Comparison of ENCODE assay signal across 21 cellular contexts in the genomic region with DNA sequence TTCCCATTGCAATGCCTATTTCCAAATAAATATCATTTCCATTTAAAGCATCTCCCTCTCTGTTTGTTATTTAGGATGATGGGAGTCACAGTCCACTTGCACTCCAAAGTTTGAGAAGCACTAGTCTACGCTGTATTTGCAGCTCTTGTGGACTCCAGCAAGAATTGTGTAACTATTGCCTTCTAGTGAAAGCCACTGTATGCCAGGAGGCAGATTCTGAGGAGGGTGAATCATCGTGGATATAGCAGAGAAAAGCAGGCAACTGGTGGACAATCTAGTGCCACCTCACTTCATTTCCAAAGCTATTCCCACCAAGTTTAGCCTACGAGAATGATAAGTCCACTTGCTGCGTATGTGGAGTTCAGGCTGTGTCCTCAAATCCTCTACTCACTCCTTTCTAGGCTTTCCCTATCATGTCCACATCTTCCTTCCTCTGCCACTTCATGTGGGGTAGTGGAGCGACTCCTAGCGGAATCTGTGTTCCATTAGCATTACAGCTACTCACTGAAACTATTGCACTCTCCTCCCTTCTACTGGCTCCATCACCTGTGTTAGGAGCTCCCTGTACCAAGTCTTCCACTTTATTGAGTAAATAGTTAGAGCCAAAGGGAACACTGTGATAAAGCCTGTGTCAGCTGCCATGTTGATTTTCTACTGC.
DNase-seq lines count a peak whose midpoint lies in the region; ATAC-seq, FAIRE-seq and TF ChIP-seq lines count a peak whose summit lies in the region.
"Had no signal": no experiment of that assay in that cellular context is flagged by ENCODE, and none has a peak within 500 bp of the region (broad histone marks: within the 10 kb centered on the region; RNA-seq: fewer than 3 reads in every experiment).

No MANE protein-coding gene starts in this region.

- no peak for ATAC-seq in naive thymus-derived CD4-positive, alpha-beta T cell
- ATAC-seq in activated CD8-positive, alpha-beta memory T cell treated with anti-CD3 and anti-CD28 coated beads, Interleukin-2, amount 10 ng/mL, durations not matched to agents 7 days and 5 days = no peak
- ATAC-seq: HCT116 had no signal

- no peaks in the 10 kb centered on the region for H3K9me3 ChIP-seq in naive thymus-derived CD4-positive, alpha-beta T cell (ENCODE audit: control insufficient read depth in 2 of 3, low read length in 3 of 3)
- H3K9me3 ChIP-seq: esophagus squamous epithelium, stomach had no signal

- peaks cover 0 to 24% (median 0%) of the 10 kb centered on the region in 11 donors for H3K9me3 Mint-ChIP-seq in naive thymus-derived CD4-positive, alpha-beta T cell
- H3K9me3 Mint-ChIP-seq in activated CD8-positive, alpha-beta memory T cell treated with anti-CD3 and anti-CD28 coated beads, Interleukin-2, amount 10 ng/mL, durations not matched to agents 7 days and 5 days (ENCODE audit: low read depth) = peaks cover 4% of the 10 kb centered on the region

- peaks cover 0 to 1% (median 0%) of the 10 kb centered on the region in 7 donors for H3K4me1 Mint-ChIP-seq in naive thymus-derived CD4-positive, alpha-beta T cell
- no peaks in the 10 kb centered on the region for H3K4me1 Mint-ChIP-seq in activated CD8-positive, alpha-beta memory T cell treated with anti-CD3 and anti-CD28 coated beads, Interleukin-2, amount 10 ng/mL, durations not matched to agents 7 days and 5 days
- H3K4me1 Mint-ChIP-seq: CD4-positive, CD25-positive, alpha-beta regulatory T cell; mesothelial cell of epicardium had no signal

- H3K27ac ChIP-seq in naive thymus-derived CD4-positive, alpha-beta T cell (ENCODE audit: low read depth, low read length) = no peak overlapping the region
- H3K27ac ChIP-seq: esophagus squamous epithelium, RWPE1, skin epidermis, stomach had no signal

- no peaks in the 10 kb centered on the region for H3K36me3 ChIP-seq in naive thymus-derived CD4-positive, alpha-beta T cell (ENCODE audit: control insufficient read depth in 2 of 3, insufficient read depth in 3 of 3, low read length in 3 of 3)
- H3K36me3 ChIP-seq: esophagus squamous epithelium, stomach had no signal

- intact Hi-C loops in naive thymus-derived CD4-positive, alpha-beta T cell (cut with micrococcal nuclease) = no loop called here

- POLR2A ChIA-PET in naive thymus-derived CD4-positive, alpha-beta T cell (lab: Charles Lee) = no interaction called here

- H3K4me3 Mint-ChIP-seq in naive thymus-derived CD4-positive, alpha-beta T cell = no peak overlapping the region
- H3K4me3 Mint-ChIP-seq in activated CD8-positive, alpha-beta memory T cell treated with anti-CD3 and anti-CD28 coated beads, Interleukin-2, amount 10 ng/mL, durations not matched to agents 7 days and 5 days = no peak overlapping the region
- H3K4me3 Mint-ChIP-seq: CD4-positive, CD25-positive, alpha-beta regulatory T cell; mesothelial cell of epicardium had no signal

- DNase-seq in LHCN-M2 (ENCODE audit: low read depth) = peak; percentile 46
- peak; percentile 17 for DNase-seq in cerebellar cortex (ENCODE audit: low spot score)
- peak; percentile 63 for DNase-seq in islet precursor cell
- no peak for DNase-seq in NCI-H524 (lab: John Stamatoyannopoulos, UW)
- DNase-seq in HTR-8/SVneo (ENCODE audit: insufficient read length, low spot score) = no peak
- DNase-seq in naive thymus-derived CD4-positive, alpha-beta T cell = no peak
- no peak for DNase-seq in activated CD8-positive, alpha-beta memory T cell treated with anti-CD3 and anti-CD28 coated beads, Interleukin-2, amount 10 ng/mL, durations not matched to agents 7 days and 5 days
- DNase-seq: activated CD4-positive, alpha-beta T cell treated with anti-CD3 and anti-CD28 coated beads, Interleukin-2, amount 50 U/mL, for 4 hours; amygdala; CD4-positive, CD25-positive, alpha-beta regulatory T cell; cortex of kidney; esophagus squamous epithelium; NCI-H1436; NCI-H510A treated with DMSO at 0.1 percent for 48 hours; stomach; T-helper 2 cell had no signal

- H3K4me1 ChIP-seq in naive thymus-derived CD4-positive, alpha-beta T cell (ENCODE audit: control insufficient read depth in 2 of 2, insufficient read depth in 2 of 2, low read length in 2 of 2) = no peaks in the 10 kb centered on the region
- H3K4me1 ChIP-seq: esophagus squamous epithelium, stomach had no signal

- FAIRE-seq in HTR-8/SVneo (lab: Jason Lieb, UNC) = no peak

- H3K27me3 ChIP-seq in naive thymus-derived CD4-positive, alpha-beta T cell (ENCODE audit: control insufficient read depth in 2 of 2, insufficient read depth in 2 of 2, low read length in 2 of 2) = no peaks in the 10 kb centered on the region
- H3K27me3 ChIP-seq: esophagus squamous epithelium, stomach had no signal

- no peak overlapping the region for H3K27ac Mint-ChIP-seq in naive thymus-derived CD4-positive, alpha-beta T cell
- no peak overlapping the region for H3K27ac Mint-ChIP-seq in activated CD8-positive, alpha-beta memory T cell treated with anti-CD3 and anti-CD28 coated beads, Interleukin-2, amount 10 ng/mL, durations not matched to agents 7 days and 5 days
- H3K27ac Mint-ChIP-seq: CD4-positive, CD25-positive, alpha-beta regulatory T cell; mesothelial cell of epicardium had no signal

- H3K4me3 ChIP-seq in GM12875 (ENCODE audit: low read depth, low read length) = no peak overlapping the region
- H3K4me3 ChIP-seq in naive thymus-derived CD4-positive, alpha-beta T cell (ENCODE audit: low read length) = no peak overlapping the region
- H3K4me3 ChIP-seq: esophagus squamous epithelium, skin epidermis, stomach had no signal

- no peaks in the 10 kb centered on the region for H3K27me3 Mint-ChIP-seq in naive thymus-derived CD4-positive, alpha-beta T cell
- no peaks in the 10 kb centered on the region for H3K27me3 Mint-ChIP-seq in activated CD8-positive, alpha-beta memory T cell treated with anti-CD3 and anti-CD28 coated beads, Interleukin-2, amount 10 ng/mL, durations not matched to agents 7 days and 5 days
- H3K27me3 Mint-ChIP-seq: CD4-positive, CD25-positive, alpha-beta regulatory T cell had no signal

- no peaks in the 10 kb centered on the region for H3K36me3 Mint-ChIP-seq in naive thymus-derived CD4-positive, alpha-beta T cell
- H3K36me3 Mint-ChIP-seq in activated CD8-positive, alpha-beta memory T cell treated with anti-CD3 and anti-CD28 coated beads, Interleukin-2, amount 10 ng/mL, durations not matched to agents 7 days and 5 days = no peaks in the 10 kb centered on the region
- H3K36me3 Mint-ChIP-seq: CD4-positive, CD25-positive, alpha-beta regulatory T cell; mesothelial cell of epicardium had no signal

- peak; percentile 43; the same call in 1 of the 2 replicates for TF ChIP-seq CTCF in GM12875 (IDR thresholded peaks at IDR 0.05; ENCODE audit: borderline replicate concordance, insufficient read depth, low read depth, low read length)

- CTCF ChIA-PET in naive thymus-derived CD4-positive, alpha-beta T cell (lab: Charles Lee) = no interaction called here
- CTCF ChIA-PET in activated CD8-positive, alpha-beta memory T cell treated with anti-CD3 and anti-CD28 coated beads, Interleukin-2, amount 10 ng/mL, durations not matched to agents 7 days and 5 days (lab: Charles Lee) = no interaction called here

Comparison
In these comparisons a context has a peak if more than half of its experiments do, and no peak if none do; other contexts are left out.
1. DNase-seq: peak in LHCN-M2 (single experiment), cerebellar cortex (single experiment) and islet precursor cell (single experiment); none in NCI-H524 (0 of 2), HTR-8/SVneo (single experiment), naive thymus-derived CD4-positive, alpha-beta T cell (0 of 9) and activated CD8-positive, alpha-beta memory T cell treated with anti-CD3 and anti-CD28 coated beads, Interleukin-2, amount 10 ng/mL, durations not matched to agents 7 days and 5 days (single experiment).